ENCODE assay signal across 20 cellular contexts in genomic region chr3:123587399-123587798, GRCh38. TPM values are rescaled to one million over a fixed set of nuclear protein-coding genes. Genes with fewer than 3 reads are reported as not detected.
DNase-seq lines count a peak whose midpoint lies in the region; ATAC-seq, FAIRE-seq and TF ChIP-seq lines count a peak whose summit lies in the region.
"Had no signal": no experiment of that assay in that cellular context is flagged by ENCODE, and none has a peak within 500 bp of the region (broad histone marks: within the 10 kb centered on the region; RNA-seq: fewer than 3 reads in every experiment).

No MANE protein-coding gene starts in this region.

- no peak for FAIRE-seq in GM12878 (lab: Jason Lieb, UNC)
- FAIRE-seq: endometrium had no signal

- peaks cover 0 to 3% of the 10 kb centered on the region in 2 donors for H3K9me3 ChIP-seq in CD4-positive, alpha-beta memory T cell (ENCODE audit: control insufficient read depth in 1 of 2, low read length in 2 of 2)
- peaks cover 6% of the 10 kb centered on the region for H3K9me3 ChIP-seq in IMR-90 (ENCODE audit: control insufficient read depth, insufficient read depth, low read length)
- peaks cover 17% of the 10 kb centered on the region for H3K9me3 ChIP-seq in GM12878 (replicated peaks; ENCODE audit: control insufficient read depth, insufficient read depth, low read length)
- H3K9me3 ChIP-seq in naive thymus-derived CD4-positive, alpha-beta T cell (ENCODE audit: control insufficient read depth in 2 of 3, low read length in 3 of 3), result peaks cover 0 to 10% (median 4%) of the 10 kb centered on the region in 3 experiments
- H3K9me3 ChIP-seq: uterus had no signal

- no peak overlapping the region for H2AK5ac ChIP-seq in IMR-90 (ENCODE audit: low read depth, low read length)

- no peak overlapping the region for H4K91ac ChIP-seq in IMR-90 (ENCODE audit: insufficient read depth, low read depth, low read length)

- no peak overlapping the region for H3K56ac ChIP-seq in IMR-90 (ENCODE audit: extremely low read depth, insufficient read depth, low read length)

- peaks cover 0 to 21% (median 13%) of the 10 kb centered on the region in 8 donors for H3K9me3 Mint-ChIP-seq in CD4-positive, alpha-beta memory T cell
- H3K9me3 Mint-ChIP-seq in naive thymus-derived CD4-positive, alpha-beta T cell, result peaks cover 0 to 31% (median 17%) of the 10 kb centered on the region in 11 donors

- H4K5ac ChIP-seq in IMR-90 (ENCODE audit: low read depth, low read length), result no peak overlapping the region

- DNase-seq in CD4-positive, alpha-beta memory T cell, result no peak
- DNase-seq in IMR-90 (no peak), GM12878 (ENCODE audit: low read depth, low spot score) (no peak), middle frontal gyrus (ENCODE audit: extremely low spot score, low spot score) (no peak), epidermal melanocyte (ENCODE audit: insufficient read length, low spot score) (no peak)
- no peak for DNase-seq in naive thymus-derived CD4-positive, alpha-beta T cell
- DNase-seq: activated CD4-positive, alpha-beta T cell treated with anti-CD3 and anti-CD28 coated beads, Interleukin-2, amount 50 U/mL, for 1 hour; activated CD8-positive, alpha-beta memory T cell treated with anti-CD3 and anti-CD28 coated beads, Interleukin-2, amount 50 U/mL, for 48 hours; activated gamma-delta T cell; anterior cingulate cortex; H7; Kasumi-1; NCI-H1105 treated with DMSO at 0.1 percent for 48 hours; NCI-H526 treated with DMSO at 0.1 percent for 48 hours; posterior cingulate gyrus; stimulated activated CD4-positive, alpha-beta T cell treated with anti-CD3 and anti-CD28 coated beads, Interleukin-4, amount 100 ng/mL, for 1 hour; uterus had no signal

- intact Hi-C loops in CD4-positive, alpha-beta memory T cell (cut with micrococcal nuclease), result loop anchor here (10.0 kb wide), 1 partner anchor 1173 kb away; the partner anchor contains the start of gene WDR5B
- intact Hi-C loops in IMR-90 (cut with micrococcal nuclease), result no loop called here
- intact Hi-C loops in GM12878 (cut with micrococcal nuclease; ENCODE audit: unreplicated experiment), result no loop called here
- intact Hi-C loops in naive thymus-derived CD4-positive, alpha-beta T cell (cut with micrococcal nuclease), result loop anchor here (5.0 to 10.0 kb wide), 4 partner anchors 375 to 1753 kb away; partner anchors contain the start of genes CCDC14 (in 1 of the 2), EAF2 (in 1 of the 2), HEG1 (in 1 of the 2) and IQCB1 (in 1 of the 2)

- no CpG with 5 or more reads among the region's 2 CpGs for WGBS in IMR-90 (ENCODE audit: extremely low coverage in 2 of 2, insufficient read length in 1 of 2), 2 experiments
- 100% methylated on average over 2 of the region's 2 CpGs for WGBS in GM12878 (ENCODE audit: insufficient coverage, insufficient replicate concordance, low lambda C conversion rate, missing lambda C conversion rate)

- H3K9ac ChIP-seq in IMR-90 (ENCODE audit: low read depth, low read length), result no peak overlapping the region
- H3K9ac ChIP-seq in GM12878 (ENCODE audit: control insufficient read depth, insufficient read depth, low read length), result no peak overlapping the region

- no peak overlapping the region for H3K18ac ChIP-seq in IMR-90 (ENCODE audit: low read depth, low read length)

- no peak for TF ChIP-seq RAD21 in IMR-90 (IDR thresholded peaks at IDR 0.05; ENCODE audit: low read length)
- TF ChIP-seq RAD21 in GM12878 (IDR thresholded peaks at IDR 0.05; ENCODE audit: insufficient read depth, low read depth, low read length), result no peak

- H3K23ac ChIP-seq in IMR-90 (ENCODE audit: low read depth, low read length), result no peak overlapping the region

- no peak overlapping the region for H3K4me3 ChIP-seq in CD4-positive, alpha-beta memory T cell (ENCODE audit: low read length in 2 of 2)
- H3K4me3 ChIP-seq in IMR-90 (ENCODE audit: insufficient read depth, low read depth, low read length), result no peak overlapping the region
- peak overlapping the region; percentile 22; the same call in 1 of the 2 replicates for H3K4me3 ChIP-seq in GM12878
- no peak overlapping the region for H3K4me3 ChIP-seq in naive thymus-derived CD4-positive, alpha-beta T cell (ENCODE audit: low read length)
- H3K4me3 ChIP-seq: uterus had no signal

- POLR2A ChIA-PET in CD4-positive, alpha-beta memory T cell (lab: Charles Lee; ENCODE audit: partially characterized antibody), result no interaction called here
- POLR2A ChIA-PET in IMR-90 (lab: Charles Lee; ENCODE audit: unreplicated experiment), result no interaction called here
- POLR2A ChIA-PET in GM12878 (lab: Charles Lee), result interaction anchor here (0.6 to 1.1 kb wide), 4 partner anchors 11 to 38 kb away, joined by 3 to 4 read pairs (median 4); no protein-coding TSS in a partner anchor
- POLR2A ChIA-PET in naive thymus-derived CD4-positive, alpha-beta T cell (lab: Charles Lee), result interaction anchor here (1.1 kb wide), 1 partner anchor 1203 kb away, joined by 3 read pairs; the partner anchor contains the start of gene FAM162A

- H3K27me3 ChIP-seq in CD4-positive, alpha-beta memory T cell (ENCODE audit: insufficient read depth, low read length), result no peaks in the 10 kb centered on the region
- H3K27me3 ChIP-seq in IMR-90 (ENCODE audit: control insufficient read depth, insufficient read depth, low read length), result no peaks in the 10 kb centered on the region
- no peaks in the 10 kb centered on the region for H3K27me3 ChIP-seq in GM12878 (replicated peaks in 1 of 2; ENCODE audit: control insufficient read depth in 2 of 2, insufficient read depth in 2 of 2, low read length in 1 of 2)
- no peaks in the 10 kb centered on the region for H3K27me3 ChIP-seq in naive thymus-derived CD4-positive, alpha-beta T cell (ENCODE audit: control insufficient read depth in 2 of 2, insufficient read depth in 2 of 2, low read length in 2 of 2)
- H3K27me3 ChIP-seq: uterus had no signal

- H3K4me1 Mint-ChIP-seq in CD4-positive, alpha-beta memory T cell, result peaks cover 19 to 31% (median 21%) of the 10 kb centered on the region in 4 donors
- H3K4me1 Mint-ChIP-seq in naive thymus-derived CD4-positive, alpha-beta T cell, result peaks cover 14 to 30% (median 22%) of the 10 kb centered on the region in 7 donors

- CTCF ChIA-PET in CD4-positive, alpha-beta memory T cell (lab: Charles Lee; ENCODE audit: partially characterized antibody), result no interaction called here
- CTCF ChIA-PET in IMR-90 (lab: Yijun Ruan, JAX) (no interaction called here), GM12878 (lab: Yijun Ruan, JAX) (interaction anchor here (0.7 to 2.0 kb wide), 3 partner anchors 21 to 55 kb away, joined by 3 to 4 read pairs (median 3); no protein-coding TSS in a partner anchor)
- CTCF ChIA-PET in naive thymus-derived CD4-positive, alpha-beta T cell (lab: Charles Lee), result no interaction called here

- H3K36me3 Mint-ChIP-seq in CD4-positive, alpha-beta memory T cell, result peaks cover 13 to 23% of the 10 kb centered on the region in 2 donors
- H3K36me3 Mint-ChIP-seq in naive thymus-derived CD4-positive, alpha-beta T cell, result peaks cover 17 to 44% (median 32%) of the 10 kb centered on the region in 5 donors

- dilution Hi-C loops in IMR-90 (cut with HindIII; ENCODE audit: low sequenced_read_pairs, unreplicated experiment), result no loop called here

- H4K8ac ChIP-seq in IMR-90 (ENCODE audit: low read depth in 2 of 2, low read length in 2 of 2), result peak overlapping the region in 1 of 2 experiments; percentile 26; a peak in 1 of 4 replicates

- H2AK9ac ChIP-seq in IMR-90 (replicated peaks; ENCODE audit: low read depth, low read length, poor library complexity), result no peak overlapping the region

- no peak for TF ChIP-seq POLR2A in IMR-90 (IDR thresholded peaks at IDR 0.05; ENCODE audit: low read depth, low read length)
- TF ChIP-seq POLR2A in GM12878 (IDR thresholded peaks at IDR 0.05; ENCODE audit: low read depth, low read length), result no peak

- H3K4ac ChIP-seq in IMR-90 (ENCODE audit: low read depth, low read length), result 0 out of 2 replicates have a peak overlapping the region, but pooled peaks have one; percentile 45

- no peak for TF ChIP-seq EP300 in GM12878 (IDR thresholded peaks at IDR 0.05; ENCODE audit: borderline replicate concordance in 1 of 2, control insufficient read depth in 1 of 2, low read depth in 2 of 2, low read length in 2 of 2)

- SMC1A ChIA-PET in GM12878 (lab: Charles Lee; ENCODE audit: uncharacterized antibody, unreplicated experiment), result interaction anchor here (0.9 to 1.4 kb wide), 5 partner anchors 18 to 136 kb away, joined by 3 to 4 read pairs (median 3); no protein-coding TSS in a partner anchor

- H3K27me3 Mint-ChIP-seq in CD4-positive, alpha-beta memory T cell, result no peaks in the 10 kb centered on the region
- H3K27me3 Mint-ChIP-seq in naive thymus-derived CD4-positive, alpha-beta T cell, result no peaks in the 10 kb centered on the region

- in situ Hi-C loops in IMR-90 (cut with MboI; ENCODE audit: low sequenced_read_pairs), result no loop called here
- in situ Hi-C loops in GM12878 (cut with MboI), result no loop called here

- no peaks in the 10 kb centered on the region for H3K36me3 ChIP-seq in CD4-positive, alpha-beta memory T cell (ENCODE audit: insufficient read depth, low read length)
- H3K36me3 ChIP-seq in IMR-90 (ENCODE audit: control insufficient read depth, insufficient read depth, low read length), result peaks cover 7% of the 10 kb centered on the region; the same call in 1 of the 2 replicates
- H3K36me3 ChIP-seq in GM12878 (ENCODE audit: control insufficient read depth in 2 of 2, insufficient read depth in 2 of 2, low read length in 1 of 2), result no peaks in the 10 kb centered on the region
- H3K36me3 ChIP-seq in naive thymus-derived CD4-positive, alpha-beta T cell (ENCODE audit: control insufficient read depth in 2 of 3, insufficient read depth in 3 of 3, low read length in 3 of 3), result peaks cover 0 to 8% (median 0%) of the 10 kb centered on the region in 3 experiments
- H3K36me3 ChIP-seq: uterus had no signal

- TF ChIP-seq CTCF in IMR-90 (conservative IDR thresholded peaks at IDR 0.05; ENCODE audit: low read depth, low read length), result no peak
- TF ChIP-seq CTCF in GM12878 (IDR thresholded peaks at IDR 0.05 in 2 of 3, conservative IDR thresholded peaks at IDR 0.05 in 1 of 3; ENCODE audit: control insufficient read depth in 2 of 3, extremely low read depth in 1 of 3, insufficient read depth in 1 of 3, low read depth in 3 of 3, low read length in 3 of 3), result no peak

- H3K27ac ChIP-seq in CD4-positive, alpha-beta memory T cell (ENCODE audit: low read depth, low read length), result no peak overlapping the region
- H3K27ac ChIP-seq in IMR-90 (ENCODE audit: insufficient read depth, low read length) (no peak overlapping the region), GM12878 (ENCODE audit: control insufficient read depth, insufficient read depth) (no peak overlapping the region)
- no peak overlapping the region for H3K27ac ChIP-seq in naive thymus-derived CD4-positive, alpha-beta T cell (ENCODE audit: low read depth, low read length)
- H3K27ac ChIP-seq: uterus had no signal

- H2AFZ ChIP-seq in IMR-90 (replicated peaks; ENCODE audit: low read length, poor library complexity) (no peak overlapping the region), GM12878 (ENCODE audit: control insufficient read depth, low read depth, low read length) (no peak overlapping the region)

- H2BK5ac ChIP-seq in IMR-90 (ENCODE audit: low read depth, low read length, poor library complexity, severe bottlenecking), result peak overlapping the region; percentile 67

- BruUV-seq in IMR-90 (replicated peaks; lab: Mats Ljungman, UMichigan) (no TSS peak), GM12878 (replicated peaks; lab: Mats Ljungman, UMichigan) (no TSS peak)

- H3K9me1 ChIP-seq in IMR-90 (ENCODE audit: insufficient read depth, low read length), result 0 out of 2 replicates have a peak, but pooled peaks cover under 1% of the 10 kb centered on the region

- no peak for ATAC-seq in IMR-90 (ENCODE audit: low read depth)
- no peak for ATAC-seq in GM12878
- ATAC-seq in naive thymus-derived CD4-positive, alpha-beta T cell, result no peak
- ATAC-seq in GM21825 (IDR thresholded peaks at IDR 0.05; ENCODE audit: unreplicated experiment), result no peak
- no peak for ATAC-seq in HG02938 (IDR thresholded peaks at IDR 0.05; ENCODE audit: unreplicated experiment)

- H3K14ac ChIP-seq in IMR-90 (replicated peaks; ENCODE audit: low read depth, low read length), result no peak overlapping the region

- no peak overlapping the region for H2BK20ac ChIP-seq in IMR-90 (ENCODE audit: low read depth, low read length)

- RAD21 ChIA-PET in GM12878 (lab: Charles Lee; ENCODE audit: unreplicated experiment), result interaction anchor here (0.7 kb wide), 1 partner anchor 18 kb away, joined by 3 read pairs; no protein-coding TSS in a partner anchor

- H3K79me1 ChIP-seq in IMR-90 (ENCODE audit: low read depth in 1 of 2, low read length in 2 of 2), result peaks cover 10 to 41% of the 10 kb centered on the region in 2 experiments; a peak in 3 of 4 replicates

- no peaks in the 10 kb centered on the region for H4K20me1 ChIP-seq in IMR-90 (ENCODE audit: insufficient read depth, low read length)
- H4K20me1 ChIP-seq in GM12878 (ENCODE audit: control insufficient read depth, insufficient read depth), result no peaks in the 10 kb centered on the region

- H3K4me3 Mint-ChIP-seq in CD4-positive, alpha-beta memory T cell, result peak overlapping the region in 5 of 8 donors; percentile 26 to 58 (median 47)
- peak overlapping the region in 8 of 10 donors; percentile 14 to 60 (median 35) for H3K4me3 Mint-ChIP-seq in naive thymus-derived CD4-positive, alpha-beta T cell

- H2BK15ac ChIP-seq in IMR-90 (ENCODE audit: low read depth, low read length), result no peak overlapping the region

- H3K79me2 ChIP-seq in GM12878 (ENCODE audit: control insufficient read depth, insufficient read depth, low read length), result peaks cover 31% of the 10 kb centered on the region

- H3K27ac Mint-ChIP-seq in CD4-positive, alpha-beta memory T cell, result no peak overlapping the region
- no peak overlapping the region for H3K27ac Mint-ChIP-seq in naive thymus-derived CD4-positive, alpha-beta T cell

- peaks cover 32% of the 10 kb centered on the region for H3K4me1 ChIP-seq in CD4-positive, alpha-beta memory T cell (ENCODE audit: insufficient read depth, low read length)
- H3K4me1 ChIP-seq in IMR-90 (ENCODE audit: control insufficient read depth, insufficient read depth, low read length) (no peaks in the 10 kb centered on the region), GM12878 (ENCODE audit: control insufficient read depth, insufficient read depth, low read length) (peaks cover 2% of the 10 kb centered on the region; the same call in 1 of the 2 replicates)
- H3K4me1 ChIP-seq in naive thymus-derived CD4-positive, alpha-beta T cell (ENCODE audit: control insufficient read depth in 2 of 2, insufficient read depth in 2 of 2, low read length in 2 of 2), result peaks cover 8 to 13% of the 10 kb centered on the region in 2 donors
- H3K4me1 ChIP-seq: uterus had no signal

- H3K4me2 ChIP-seq in IMR-90 (ENCODE audit: low read depth, low read length), result no peak overlapping the region
- H3K4me2 ChIP-seq in GM12878 (ENCODE audit: control insufficient read depth, insufficient read depth), result no peak overlapping the region

- H2BK120ac ChIP-seq in IMR-90 (ENCODE audit: low read depth, low read length), result no peak overlapping the region

RNA-seq across cellular contexts. Expression of gene HACD2, which starts 2.5 kb away (rescaled TPM):
- total RNA-seq in CD4-positive, alpha-beta memory T cell, result 10 to 100 TPM; 26.0 to 29.5 TPM
- 10 to 100 TPM; 27.0 to 38.0 TPM for polyA plus RNA-seq in CD4-positive, alpha-beta memory T cell
- total RNA-seq in IMR-90 (2012; rRNA removed) (22.6 and 35.8 TPM in 2 replicates), GM12878 (2014; rRNA removed) (19.3 and 22.6 TPM in 2 replicates), GM12878 (2014; rRNA removed; fragmentation: Illumina TruSeq; extraction: Trizol) (19.0 and 19.8 TPM in 2 replicates), GM12878 (2021) (20.4 and 21.5 TPM in 2 replicates)
- polyA plus RNA-seq in IMR-90 (2012; rRNA removed) (18.6 and 21.5 TPM in 2 replicates), GM12878 (2011; rRNA removed) (30.0 and 38.5 TPM in 2 replicates), GM12878 (2014; fragmentation: Illumina TruSeq; extraction: Trizol) (26.4 and 33.0 TPM in 2 replicates), GM12878 (2014; fragmentation: Nextera tagmentation; extraction: Ambion mirVana) (1 to 10 TPM; 9.1 to 9.6 TPM), GM12878 (2014; rRNA removed) (15.2 and 17.4 TPM in 2 replicates), GM12878 (2016; fragmentation: Nextera tagmentation; extraction: Ambion mirVana) (10 to 100 TPM; 17.7 to 18.6 TPM)
- polyA plus RNA-seq in IMR-90 (2012; cell fraction: cytosol; rRNA removed), result 4.9 TPM in 2 replicates
- polyA plus RNA-seq in IMR-90 (2012; cell fraction: nucleus; rRNA removed; ENCODE audit: low replicate concordance), result 3.4 and 15.4 TPM in 2 replicates
- 27.6 and 29.8 TPM in 2 replicates for total RNA-seq in GM12878 (2013; cell fraction: nucleolus; rRNA removed)
- 6.3 TPM for polyA plus RNA-seq in GM12878 (2011; ENCODE audit: low read depth)
- 14.9 and 15.2 TPM in 2 replicates for polyA plus RNA-seq in GM12878 (2011; cell fraction: cytosol; rRNA removed)
- 11.8 and 12.6 TPM in 2 replicates for polyA plus RNA-seq in GM12878 (2011; cell fraction: nucleus; rRNA removed)
- 8.4 and 8.9 TPM in 2 replicates for polyA plus RNA-seq in GM12878 (2012)
- 30.1 and 58.3 TPM in 2 replicates for polyA minus RNA-seq in GM12878 (2011; rRNA and poly(A)+ RNA removed)
- 10.6 and 13.0 TPM in 2 replicates for polyA minus RNA-seq in GM12878 (2011; cell fraction: cytosol; rRNA and poly(A)+ RNA removed)
- polyA minus RNA-seq in GM12878 (2011; cell fraction: nucleus; rRNA and poly(A)+ RNA removed), result 7.6 and 14.9 TPM in 2 replicates
- total RNA-seq in naive thymus-derived CD4-positive, alpha-beta T cell, result 10 to 100 TPM; 15.9 to 28.3 (median 24.0) TPM
- 10 to 100 TPM; 14.7 to 19.8 TPM for polyA plus RNA-seq in naive thymus-derived CD4-positive, alpha-beta T cell

Comparison
In these comparisons a context has a peak if more than half of its experiments do, and no peak if none do; other contexts are left out.
1. POLR2A ChIA-PET loops: an anchor here in GM12878 (0.6 to 1.1 kb wide) and naive thymus-derived CD4-positive, alpha-beta T cell (1.1 kb wide); none called in CD4-positive, alpha-beta memory T cell and IMR-90.
2. intact Hi-C loops: an anchor here in CD4-positive, alpha-beta memory T cell (10.0 kb wide) and naive thymus-derived CD4-positive, alpha-beta T cell (5.0 to 10.0 kb wide); none called in IMR-90 and GM12878.